Comparison of ENCODE assay signal across 30 cellular contexts in genomic region chr9:78307360-78307759, GRCh38.
"Had no signal": no experiment of that assay in that cellular context is flagged by ENCODE, and none has a peak within 500 bp of the region (broad histone marks: within the 10 kb centered on the region; RNA-seq: fewer than 3 reads in every experiment).

No MANE protein-coding gene starts in this region.

- ATAC-seq: activated T-helper 17 cell treated with anti-CD3 and anti-CD28 coated beads, Interleukin-2, amount 50 U/mL, for 72 hours; esophagus mucosa; T-helper 17 cell had no signal

- H3K27ac Mint-ChIP-seq: activated CD4-positive, alpha-beta memory T cell treated with anti-CD3 and anti-CD28 coated beads, Interleukin-2, amount 10 ng/mL, durations not matched to agents 7 days and 5 days; activated CD4-positive, alpha-beta T cell treated with anti-CD3 and anti-CD28 coated beads, Interleukin-2, amount 10 ng/mL, durations not matched to agents 7 days and 5 days; activated naive CD8-positive, alpha-beta T cell; activated T-cell treated with anti-CD3 and anti-CD28 coated beads, Interleukin-2, amount 50 U/mL, for 24 hours; activated T-helper 17 cell treated with anti-CD3 and anti-CD28 coated beads, Interleukin-2, amount 50 U/mL, for 72 hours; dendritic cell treated with granulocyte-macrophage colony-stimulating factor and Interleukin-4, amounts not matched to agents 40 ng/mL and 50 ng/mL, for 4 days; endodermal cell; T-helper 17 cell; T-helper 2 cell treated with Interferon-gamma antibody and Interleukin-4, amounts not matched to agents 5 μg/mL and 100 μg/mL, for 36 hours had no signal

- H3K27me3 ChIP-seq: cardiac muscle cell, dorsolateral prefrontal cortex had no signal

- H3K27ac ChIP-seq: cardiac muscle cell, coronary artery had no signal

- H3K9me3 Mint-ChIP-seq: activated CD4-positive, alpha-beta memory T cell treated with anti-CD3 and anti-CD28 coated beads, Interleukin-2, amount 10 ng/mL, durations not matched to agents 7 days and 5 days; activated CD4-positive, alpha-beta T cell treated with anti-CD3 and anti-CD28 coated beads, Interleukin-2, amount 10 ng/mL, durations not matched to agents 7 days and 5 days; activated T-cell treated with anti-CD3 and anti-CD28 coated beads, Interleukin-2, amount 50 U/mL, for 24 hours; activated T-helper 17 cell treated with anti-CD3 and anti-CD28 coated beads, Interleukin-2, amount 50 U/mL, for 72 hours; dendritic cell treated with granulocyte-macrophage colony-stimulating factor and Interleukin-4, amounts not matched to agents 40 ng/mL and 50 ng/mL, for 4 days; endodermal cell; T-helper 2 cell treated with Interferon-gamma antibody and Interleukin-4, amounts not matched to agents 5 μg/mL and 100 μg/mL, for 36 hours had no signal

- H3K27me3 Mint-ChIP-seq: activated CD4-positive, alpha-beta memory T cell treated with anti-CD3 and anti-CD28 coated beads, Interleukin-2, amount 10 ng/mL, durations not matched to agents 7 days and 5 days; activated CD4-positive, alpha-beta T cell treated with anti-CD3 and anti-CD28 coated beads, Interleukin-2, amount 10 ng/mL, durations not matched to agents 7 days and 5 days; activated naive CD8-positive, alpha-beta T cell; activated T-cell treated with anti-CD3 and anti-CD28 coated beads, Interleukin-2, amount 50 U/mL, for 24 hours; activated T-helper 17 cell treated with anti-CD3 and anti-CD28 coated beads, Interleukin-2, amount 50 U/mL, for 72 hours; dendritic cell treated with granulocyte-macrophage colony-stimulating factor and Interleukin-4, amounts not matched to agents 40 ng/mL and 50 ng/mL, for 4 days; T-helper 17 cell had no signal

- H3K4me3 Mint-ChIP-seq: activated CD4-positive, alpha-beta memory T cell treated with anti-CD3 and anti-CD28 coated beads, Interleukin-2, amount 10 ng/mL, durations not matched to agents 7 days and 5 days; activated CD4-positive, alpha-beta T cell treated with anti-CD3 and anti-CD28 coated beads, Interleukin-2, amount 10 ng/mL, durations not matched to agents 7 days and 5 days; activated naive CD8-positive, alpha-beta T cell; activated T-cell treated with anti-CD3 and anti-CD28 coated beads, Interleukin-2, amount 50 U/mL, for 24 hours; activated T-helper 17 cell treated with anti-CD3 and anti-CD28 coated beads, Interleukin-2, amount 50 U/mL, for 72 hours; dendritic cell treated with granulocyte-macrophage colony-stimulating factor and Interleukin-4, amounts not matched to agents 40 ng/mL and 50 ng/mL, for 4 days; endodermal cell; T-helper 17 cell; T-helper 2 cell treated with Interferon-gamma antibody and Interleukin-4, amounts not matched to agents 5 μg/mL and 100 μg/mL, for 36 hours had no signal

- H3K4me3 ChIP-seq: cardiac muscle cell, coronary artery, dorsolateral prefrontal cortex had no signal

- H3K4me1 Mint-ChIP-seq: activated T-helper 17 cell treated with anti-CD3 and anti-CD28 coated beads, Interleukin-2, amount 50 U/mL, for 72 hours; endodermal cell; T-helper 17 cell had no signal

- DNase-seq: activated CD4-positive, alpha-beta memory T cell treated with anti-CD3 and anti-CD28 coated beads, Interleukin-2, amount 10 ng/mL, durations not matched to agents 7 days and 5 days; activated CD4-positive, alpha-beta T cell treated with anti-CD3 and anti-CD28 coated beads for 1 hour; activated CD4-positive, alpha-beta T cell treated with anti-CD3 and anti-CD28 coated beads for 4 hours; activated CD4-positive, alpha-beta T cell treated with anti-CD3 and anti-CD28 coated beads, Interleukin-2, amount 10 ng/mL, durations not matched to agents 7 days and 5 days; activated CD4-positive, alpha-beta T cell treated with anti-CD3 and anti-CD28 coated beads, Interleukin-2, amount 50 U/mL, for 4 hours; activated CD8-positive, alpha-beta memory T cell treated with anti-CD3 and anti-CD28 coated beads, Interleukin-2, amount 50 U/mL, for 48 hours; activated effector memory CD4-positive, alpha-beta T cell treated with Interleukin-2 at 50 U/mL for 16 hours; activated gamma-delta T cell treated with Interleukin-2 at 50 U/mL for 16 hours; activated naive CD4-positive, alpha-beta T cell treated with anti-CD3 and anti-CD28 coated beads, Interleukin-2, amount 50 U/mL, for 16 hours; activated naive CD4-positive, alpha-beta T cell treated with Interleukin-2 at 50 U/mL for 16 hours; activated T-cell treated with anti-CD3 and anti-CD28 coated beads for 4 hours; activated T-cell treated with anti-CD3 and anti-CD28 coated beads, Interleukin-2, amount 50 U/mL, for 24 hours; amniotic stem cell; anterior cingulate cortex; central memory CD4-positive, alpha-beta T cell; cerebellar nuclear complex; dorsolateral prefrontal cortex; effector memory CD4-positive, alpha-beta T cell; endodermal cell; foreskin fibroblast; T-helper 1 cell; T-helper 17 cell; T1000 had no signal
